16 cellular contexts compared by ENCODE assay signal in the genomic region with DNA sequence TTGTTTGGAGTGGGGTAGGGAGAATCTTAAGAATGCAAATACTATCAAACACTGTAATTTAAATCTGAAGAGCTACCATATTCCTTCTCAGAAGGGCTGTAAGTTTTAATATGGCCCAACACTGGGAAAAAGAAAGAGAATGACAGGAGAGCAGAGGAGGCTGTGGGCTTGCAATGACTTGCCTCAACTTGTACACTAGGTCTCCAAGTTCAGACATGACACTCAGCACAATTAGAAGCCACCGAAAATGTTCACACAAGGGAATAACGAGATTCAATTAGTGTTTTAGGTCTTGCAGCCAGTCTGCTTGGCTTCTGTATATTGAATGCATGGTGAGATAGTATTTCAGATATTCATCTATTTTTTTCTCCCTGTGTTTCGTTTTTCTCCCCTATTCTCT.
"Had no signal": no experiment of that assay in that cellular context is flagged by ENCODE, and none has a peak within 500 bp of the region (broad histone marks: within the 10 kb centered on the region; RNA-seq: fewer than 3 reads in every experiment).

No MANE protein-coding gene starts in this region.

- FAIRE-seq: islet of Langerhans had no signal

- H3K27ac ChIP-seq: dorsolateral prefrontal cortex, esophagus squamous epithelium, hepatocyte, thyroid gland, upper lobe of left lung, uterus had no signal

- H3K4me1 ChIP-seq: thyroid gland, upper lobe of left lung, uterus had no signal

- H3K36me3 ChIP-seq: esophagus squamous epithelium, thyroid gland, upper lobe of left lung, uterus had no signal

- ATAC-seq: left lobe of liver, natural killer cell, sciatic nerve had no signal

- DNase-seq: cortex of kidney; dorsolateral prefrontal cortex; effector CD8-positive, alpha-beta T cell; esophagus squamous epithelium; foreskin fibroblast; head of caudate nucleus; natural killer cell; posterior cingulate gyrus; stimulated activated naive CD4-positive, alpha-beta T cell; thyroid gland; upper lobe of left lung; uterus had no signal

- H3K9me3 ChIP-seq: thyroid gland, uterus had no signal

- H3K4me3 ChIP-seq: dorsolateral prefrontal cortex, esophagus squamous epithelium, hepatocyte, thyroid gland, upper lobe of left lung, uterus had no signal

- H3K27me3 ChIP-seq: dorsolateral prefrontal cortex, esophagus squamous epithelium, hepatocyte, thyroid gland, upper lobe of left lung, uterus had no signal
